In genomic region chr21:35179990-35180557, GRCh38 we compare ENCODE assay signal across 14 cellular contexts.
DNase-seq lines count a peak whose midpoint lies in the region; ATAC-seq and TF ChIP-seq lines count a peak whose summit lies in the region.
"Had no signal": no experiment of that assay in that cellular context is flagged by ENCODE, and none has a peak within 500 bp of the region (broad histone marks: within the 10 kb centered on the region; RNA-seq: fewer than 3 reads in every experiment).

No MANE protein-coding gene starts in this region.

- H2AFZ ChIP-seq in SK-N-SH (ENCODE audit: low read depth), result no peak overlapping the region
- H2AFZ ChIP-seq in mammary epithelial cell (ENCODE audit: low read depth, low read length), result no peak overlapping the region
- H2AFZ ChIP-seq: hepatocyte had no signal

- peaks cover 0 to 5% (median 0%) of the 10 kb centered on the region in 6 donors for H3K9me3 Mint-ChIP-seq in immature natural killer cell

- H3F3A ChIP-seq in SK-N-SH (replicated peaks; ENCODE audit: insufficient read depth), result peaks cover 6% of the 10 kb centered on the region

- DNase-seq in SK-N-SH, result no peak
- peak; percentile 96 for DNase-seq in M059J (ENCODE audit: low read depth)
- DNase-seq in mammary epithelial cell, result peak; percentile 87
- peak; percentile 85 for DNase-seq in skeletal muscle cell (ENCODE audit: low read depth)
- no peak for DNase-seq in immature natural killer cell
- DNase-seq in C1 segment of cervical spinal cord (lab: John Stamatoyannopoulos, UW), result no peak
- DNase-seq in NCI-H1048 (lab: John Stamatoyannopoulos, UW), result no peak
- DNase-seq: activated effector memory CD4-positive, alpha-beta T cell treated with Interleukin-2 at 50 U/mL for 16 hours; cortex of kidney; MV-4-11; Peyer's patch had no signal

- TF ChIP-seq CTCF in SK-N-SH (IDR thresholded peaks at IDR 0.05) (no peak), mammary epithelial cell (conservative IDR thresholded peaks at IDR 0.05 in 1 of 2, IDR thresholded peaks at IDR 0.05 in 1 of 2; ENCODE audit: extremely low read depth in 1 of 2, insufficient read depth in 1 of 2, low read depth in 1 of 2, low read length in 2 of 2) (no peak)

- peaks cover 0 to 3% (median 0%) of the 10 kb centered on the region in 3 donors for H3K36me3 Mint-ChIP-seq in immature natural killer cell

- H3K9ac ChIP-seq in SK-N-SH, result no peak overlapping the region
- H3K9ac ChIP-seq in mammary epithelial cell (ENCODE audit: insufficient read depth, low read length), result no peak overlapping the region

- dilution Hi-C loops in mammary epithelial cell (cut with HindIII; ENCODE audit: low sequenced_read_pairs), result no loop called here

- no peak overlapping the region for H3K4me3 Mint-ChIP-seq in immature natural killer cell

- POLR2A ChIA-PET in SK-N-SH (lab: Yijun Ruan, JAX), result no interaction called here

- H3K4me3 ChIP-seq in SK-N-SH (ENCODE audit: low read depth in 2 of 2, low read length in 1 of 2) (no peak overlapping the region), mammary epithelial cell (replicated peaks in 1 of 3; ENCODE audit: insufficient read depth in 1 of 3, low read depth in 2 of 3, low read length in 3 of 3) (no peak overlapping the region), skeletal muscle cell (ENCODE audit: low read depth, low read length) (no peak overlapping the region)
- H3K4me3 ChIP-seq: hepatocyte, Peyer's patch, right atrium auricular region had no signal

- H3K9me2 ChIP-seq in SK-N-SH, result no peaks in the 10 kb centered on the region

- no peaks in the 10 kb centered on the region for H3K36me3 ChIP-seq in SK-N-SH (replicated peaks in 1 of 2; ENCODE audit: control insufficient read depth in 1 of 2, insufficient read depth in 2 of 2, low read length in 1 of 2)
- H3K36me3 ChIP-seq in mammary epithelial cell (ENCODE audit: insufficient read depth, low read length), result no peaks in the 10 kb centered on the region
- H3K36me3 ChIP-seq: Peyer's patch, right atrium auricular region had no signal

- BruUV-seq in mammary epithelial cell (replicated peaks; lab: Mats Ljungman, UMichigan), result no TSS peak

- H3K27me3 Mint-ChIP-seq in immature natural killer cell (ENCODE audit: low read depth in 3 of 3), result peaks cover 0 to 10% (median 1%) of the 10 kb centered on the region in 3 donors

- H3K79me2 ChIP-seq in SK-N-SH (ENCODE audit: insufficient read depth) (no peaks in the 10 kb centered on the region), mammary epithelial cell (ENCODE audit: insufficient read depth, low read length) (no peaks in the 10 kb centered on the region)
- H3K79me2 ChIP-seq: hepatocyte had no signal

- ATAC-seq in SK-N-SH treated with all-trans-retinoic acid at 6 μM for 48 hours, result no peak; the same call in 2 of the 3 replicates

- H3K4me1 Mint-ChIP-seq in immature natural killer cell, result no peaks in the 10 kb centered on the region

- no peak for TF ChIP-seq RAD21 in SK-N-SH (IDR thresholded peaks at IDR 0.05; ENCODE audit: low read length)

- CTCF ChIA-PET in SK-N-SH (lab: Yijun Ruan, JAX) (no interaction called here), mammary epithelial cell (lab: Charles Lee; ENCODE audit: low non-redundant PET) (interaction anchor here (0.6 kb wide), 1 partner anchor 67 kb away, joined by 5 read pairs; no protein-coding TSS in a partner anchor)

- H3K27me3 ChIP-seq in SK-N-SH (ENCODE audit: insufficient read depth) (no peaks in the 10 kb centered on the region), mammary epithelial cell (ENCODE audit: insufficient read depth, low read length) (no peaks in the 10 kb centered on the region)
- H3K27me3 ChIP-seq: hepatocyte, Peyer's patch, right atrium auricular region had no signal

- H3K9me3 ChIP-seq in SK-N-SH (no peaks in the 10 kb centered on the region), mammary epithelial cell (replicated peaks; ENCODE audit: insufficient read depth, low read length) (peaks cover 8% of the 10 kb centered on the region)
- H3K9me3 ChIP-seq: Peyer's patch, right atrium auricular region had no signal

- in situ Hi-C loops in mammary epithelial cell (cut with MboI; ENCODE audit: low sequenced_read_pairs in 2 of 2), result no loop called here

- no peak overlapping the region for H3K4me2 ChIP-seq in SK-N-SH
- H3K4me2 ChIP-seq in mammary epithelial cell (ENCODE audit: insufficient read depth, low read depth, low read length), result no peak overlapping the region
- H3K4me2 ChIP-seq: hepatocyte had no signal

- no peak overlapping the region for H3K27ac ChIP-seq in SK-N-SH (ENCODE audit: low read depth in 2 of 2, low read length in 1 of 2)
- H3K27ac ChIP-seq in mammary epithelial cell (ENCODE audit: insufficient read depth, low read depth, low read length), result peak overlapping the region; percentile 92
- H3K27ac ChIP-seq: hepatocyte, Peyer's patch, right atrium auricular region had no signal

- H3K27ac Mint-ChIP-seq in immature natural killer cell, result no peak overlapping the region

- peak in 1 of 2 experiments; percentile 57; a peak in 2 of 4 replicates for TF ChIP-seq EP300 in SK-N-SH (IDR thresholded peaks at IDR 0.05; ENCODE audit: borderline replicate concordance in 1 of 2, low read depth in 1 of 2, low read length in 1 of 2)

- intact Hi-C loops in mammary epithelial cell (cut with micrococcal nuclease), result loop anchor here (5.0 kb wide), 1 partner anchor 133 kb away; the partner anchor contains the start of gene RUNX1

- 0% methylated on average over 1 of the region's 1 CpG for WGBS in SK-N-SH (ENCODE audit: low lambda C conversion rate)
- WGBS in mammary epithelial cell (ENCODE audit: low coverage, missing lambda C conversion rate), result 6% methylated on average over 1 of the region's 1 CpG

- H3K4me1 ChIP-seq in SK-N-SH (ENCODE audit: control insufficient read depth in 1 of 2, insufficient read depth in 2 of 2, low read depth in 1 of 2, low read length in 1 of 2), result no peaks in the 10 kb centered on the region; a peak in 1 of 4 replicates
- peaks cover 28% of the 10 kb centered on the region for H3K4me1 ChIP-seq in mammary epithelial cell (ENCODE audit: insufficient read depth, low read length)
- H3K4me1 ChIP-seq: Peyer's patch, right atrium auricular region had no signal

- H4K20me1 ChIP-seq in SK-N-SH (ENCODE audit: insufficient read depth) (no peaks in the 10 kb centered on the region), mammary epithelial cell (ENCODE audit: insufficient read depth, low read length) (no peaks in the 10 kb centered on the region)

TF ChIP-seq in SK-N-SH, 30 proteins besides CTCF, POLR2A, EP300 and RAD21 (continues in another document):
- TF ChIP-seq REST (IDR thresholded peaks at IDR 0.05; ENCODE audit: low read depth, low read length), result no peak
- 0 out of 2 replicates have a peak, but pooled peaks have one; percentile 22 for TF ChIP-seq TEAD4 (IDR thresholded peaks at IDR 0.05; ENCODE audit: borderline replicate concordance, insufficient read depth)

TF ChIP-seq in SK-N-SH treated with all-trans-retinoic acid at 6 μM for 48 hours, 23 proteins besides CTCF, POLR2A, EP300 and RAD21:
- TF ChIP-seq GLIS3 (CRISPR knock-in tag; IDR thresholded peaks at IDR 0.05) (no peak), SNAI2 (CRISPR knock-in tag; IDR thresholded peaks at IDR 0.05) (no peak), ZC3H10 (CRISPR knock-in tag; IDR thresholded peaks at IDR 0.05) (no peak), TSHZ2 (CRISPR knock-in tag; IDR thresholded peaks at IDR 0.05) (no peak), ESRRG (CRISPR knock-in tag; IDR thresholded peaks at IDR 0.05) (no peak), PPARA (CRISPR knock-in tag; IDR thresholded peaks at IDR 0.05; ENCODE audit: borderline replicate concordance) (no peak), ZFP30 (CRISPR knock-in tag; IDR thresholded peaks at IDR 0.05) (no peak)
TF ChIP-seq in SK-N-SH treated with all-trans-retinoic acid at 6 μM for 48 hours: peak in this region for 0.

Comparison
In these comparisons a context has a peak if more than half of its experiments do, and no peak if none do; other contexts are left out.
1. DNase-seq: peak in M059J (single experiment), mammary epithelial cell (single experiment) and skeletal muscle cell (single experiment); none in SK-N-SH (single experiment), immature natural killer cell (0 of 3), C1 segment of cervical spinal cord (0 of 14) and NCI-H1048 (single experiment).